ENCODE assay signal across 1 cellular context in genomic region chr19:4295972-4296771, GRCh38.
TF ChIP-seq lines count a peak whose summit lies in the region.

No MANE protein-coding gene starts in this region.

TF ChIP-seq in H1, 55 proteins besides CTCF, POLR2A, EP300 and RAD21:
- TF ChIP-seq BACH1 (IDR thresholded peaks at IDR 0.05; ENCODE audit: low read length) (no peak), SAP30 (IDR thresholded peaks at IDR 0.05; ENCODE audit: insufficient read depth, insufficient replicate concordance, low read length) (no peak), YY1 (IDR thresholded peaks at IDR 0.05; ENCODE audit: low read depth, low read length) (no peak), SP2 (IDR thresholded peaks at IDR 0.05; ENCODE audit: low read length) (no peak), CHD7 (IDR thresholded peaks at IDR 0.05; ENCODE audit: insufficient replicate concordance, low read length) (no peak), MAX (IDR thresholded peaks at IDR 0.05) (peak; percentile 65), KDM1A (IDR thresholded peaks at IDR 0.05; ENCODE audit: borderline replicate concordance, low read length) (peak; percentile 96), ATF3 (IDR thresholded peaks at IDR 0.05; ENCODE audit: insufficient read depth, low read depth, low read length) (no peak), SIN3A (conservative IDR thresholded peaks at IDR 0.05 in 1 of 2, IDR thresholded peaks at IDR 0.05 in 1 of 2; ENCODE audit: low read depth in 1 of 2, low read length in 2 of 2) (0 out of 4 replicates have a peak, but pooled peaks of 1 of the 2 experiments have one; percentile 6), TAF1 (IDR thresholded peaks at IDR 0.05; ENCODE audit: low read depth, low read length) (no peak)
